Comparison of ENCODE assay signal across 19 cellular contexts in the genomic region with DNA sequence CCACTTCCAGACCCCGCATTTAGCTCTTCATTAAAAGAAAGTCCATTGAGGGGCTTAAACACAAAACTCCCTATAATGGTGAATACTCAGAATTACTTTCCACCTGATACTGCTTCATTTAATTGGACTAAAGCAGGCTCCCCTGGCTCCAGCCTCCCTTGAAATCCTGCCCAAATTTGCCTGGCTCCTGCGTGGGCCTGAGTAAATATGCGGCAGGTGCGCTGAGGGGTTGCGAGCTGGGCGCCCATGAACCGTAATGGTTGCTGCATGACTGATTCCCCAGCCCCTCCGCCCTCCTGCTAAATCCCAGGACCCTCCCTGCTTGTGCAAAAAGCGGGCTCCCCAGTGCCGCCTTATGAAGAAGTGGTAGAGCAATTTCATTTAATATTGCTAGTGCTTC.
DNase-seq lines count a peak whose midpoint lies in the region; ATAC-seq and TF ChIP-seq lines count a peak whose summit lies in the region.
"Had no signal": no experiment of that assay in that cellular context is flagged by ENCODE, and none has a peak within 500 bp of the region (broad histone marks: within the 10 kb centered on the region; RNA-seq: fewer than 3 reads in every experiment).

No MANE protein-coding gene starts in this region.

- no peak overlapping the region for H3K4me3 ChIP-seq in adrenal gland
- H3K4me3 ChIP-seq: A549, GM12878, GM23248, HAP-1 had no signal

- intact Hi-C loops in adrenal gland (cut with DNase I): no loop called here

- no peaks in the 10 kb centered on the region for H3K4me1 ChIP-seq in adrenal gland (replicated peaks in 1 of 2)
- H3K4me1 ChIP-seq: HAP-1 had no signal

- peak; percentile 95 for DNase-seq in NCI-H1092 (lab: John Stamatoyannopoulos, UW)
- DNase-seq in NCI-H1105 (lab: John Stamatoyannopoulos, UW): peak; percentile 86
- peak; percentile 51 for DNase-seq in NCI-H69 (lab: John Stamatoyannopoulos, UW)
- DNase-seq in neural crest cell (ENCODE audit: low read depth, low spot score): no peak
- DNase-seq in NCI-H1930 (lab: John Stamatoyannopoulos, UW): no peak
- DNase-seq in adrenal gland: no peak
- no peak for DNase-seq in iPS-NIHi11 (ENCODE audit: low spot score)
- DNase-seq: AML-193; CD4-positive, alpha-beta T cell; DMS153; DND-41; EL; GM23248 had no signal

- no peak overlapping the region for H3K27ac ChIP-seq in adrenal gland
- H3K27ac ChIP-seq: C4-2B, GM23248, HL-60 had no signal

- TF ChIP-seq CTCF in neural crest cell (conservative IDR thresholded peaks at IDR 0.05) (no peak), adrenal gland (IDR thresholded peaks at IDR 0.05) (no peak)

- TF ChIP-seq POLR2A in adrenal gland (IDR thresholded peaks at IDR 0.05): no peak

- 87 to 97% (median 92%) methylated on average over 10 of the region's 10 CpGs for WGBS in adrenal gland, 4 donors

- H3K9me3 Mint-ChIP-seq in neural crest cell: peaks cover 16% of the 10 kb centered on the region

- no peak for ATAC-seq in GM21360 (IDR thresholded peaks at IDR 0.05; ENCODE audit: unreplicated experiment)
- ATAC-seq: GM12878 had no signal

- H3K4me1 Mint-ChIP-seq in neural crest cell: peaks cover 6% of the 10 kb centered on the region

- no peaks in the 10 kb centered on the region for H3K27me3 Mint-ChIP-seq in neural crest cell (ENCODE audit: low read depth)
- H3K27me3 Mint-ChIP-seq: CD4-positive, alpha-beta T cell had no signal

- H3K36me3 ChIP-seq in adrenal gland (replicated peaks in 1 of 2): no peaks in the 10 kb centered on the region
- H3K36me3 ChIP-seq: HAP-1 had no signal

- peaks cover 10% of the 10 kb centered on the region for H3K36me3 Mint-ChIP-seq in neural crest cell (ENCODE audit: low read depth)

- no peaks in the 10 kb centered on the region for H3K27me3 ChIP-seq in adrenal gland

- no peak overlapping the region for H3K4me3 Mint-ChIP-seq in neural crest cell
- H3K4me3 Mint-ChIP-seq: CD4-positive, alpha-beta T cell had no signal

- H3K27ac Mint-ChIP-seq in neural crest cell (ENCODE audit: unreplicated experiment): peak overlapping the region; percentile 46
- H3K27ac Mint-ChIP-seq: CD4-positive, alpha-beta T cell had no signal

- no peaks in the 10 kb centered on the region for H3K9me3 ChIP-seq in adrenal gland (replicated peaks in 1 of 3)
- H3K9me3 ChIP-seq: A549 had no signal

Comparison
In these comparisons a context has a peak if more than half of its experiments do, and no peak if none do; other contexts are left out.
1. DNase-seq: peak in NCI-H1092 (single experiment), NCI-H1105 (single experiment) and NCI-H69 (single experiment); none in neural crest cell (single experiment), NCI-H1930 (0 of 2), adrenal gland (0 of 7) and iPS-NIHi11 (single experiment).